In genomic region chr3:53255360-53255774, GRCh38 we compare ENCODE assay signal across 8 cellular contexts. TPM values are rescaled to one million over a fixed set of nuclear protein-coding genes. Genes with fewer than 3 reads are reported as not detected.
DNase-seq lines count a peak whose midpoint lies in the region; ATAC-seq and TF ChIP-seq lines count a peak whose summit lies in the region.

No MANE protein-coding gene starts in this region.

- H3K9ac ChIP-seq in smooth muscle cell (ENCODE audit: low read depth), result peak overlapping the region; percentile 71

- CTCF ChIA-PET in Panc1 (lab: Charles Lee), result no interaction called here

- peak overlapping the region; percentile 100 for H3K4me2 ChIP-seq in smooth muscle cell

- POLR2A ChIA-PET in Panc1 (lab: Charles Lee), result interaction anchor here (0.6 kb wide), 1 partner anchor 9 kb away, joined by 8 read pairs; no protein-coding TSS in a partner anchor

- peaks cover 9% of the 10 kb centered on the region for H3F3A ChIP-seq in smooth muscle cell (ENCODE audit: low read depth)

- peak overlapping the region; percentile 49 for H2AFZ ChIP-seq in smooth muscle cell (ENCODE audit: low read depth)

- H3K27ac ChIP-seq in Panc1 (ENCODE audit: low read length) (peak overlapping the region; percentile 87), adrenal gland (peak overlapping the region; percentile 60 to 96 (median 81)), smooth muscle cell (ENCODE audit: low read depth) (peak overlapping the region; percentile 60)

- H4K20me1 ChIP-seq in smooth muscle cell (ENCODE audit: low read depth), result peaks cover 51% of the 10 kb centered on the region

- TF ChIP-seq CTCF in Panc1 (IDR thresholded peaks at IDR 0.05) (no peak), adrenal gland (IDR thresholded peaks at IDR 0.05) (no peak), smooth muscle cell (IDR thresholded peaks at IDR 0.05; ENCODE audit: borderline replicate concordance, insufficient read depth, poor library complexity, severe bottlenecking) (no peak)

- peaks cover 22% of the 10 kb centered on the region for H3K4me1 ChIP-seq in Panc1 (ENCODE audit: control insufficient read depth, insufficient read depth, low read length)
- peaks cover 33 to 43% of the 10 kb centered on the region in 2 donors for H3K4me1 ChIP-seq in adrenal gland (replicated peaks in 1 of 2)
- H3K4me1 ChIP-seq in smooth muscle cell (ENCODE audit: low read depth), result peaks cover 31% of the 10 kb centered on the region

- H3K79me2 ChIP-seq in smooth muscle cell (ENCODE audit: low read depth), result peaks cover 51% of the 10 kb centered on the region

- no peak for TF ChIP-seq POLR2A in adrenal gland (IDR thresholded peaks at IDR 0.05)

- ATAC-seq in HG02678 (IDR thresholded peaks at IDR 0.05; ENCODE audit: unreplicated experiment), result peak; percentile 41
- peak; percentile 49 for ATAC-seq in Panc1

- peaks cover 3% of the 10 kb centered on the region; the same call in 1 of the 2 replicates for H3K36me3 ChIP-seq in Panc1 (ENCODE audit: control insufficient read depth, insufficient read depth, low read length)
- H3K36me3 ChIP-seq in adrenal gland (replicated peaks in 1 of 2), result no peaks in the 10 kb centered on the region
- H3K36me3 ChIP-seq in smooth muscle cell (ENCODE audit: low read depth), result no peaks in the 10 kb centered on the region

- intact Hi-C loops in Panc1 (cut with micrococcal nuclease; ENCODE audit: unreplicated experiment), result no loop called here
- intact Hi-C loops in adrenal gland (cut with DNase I), result no loop called here

- DNase-seq in DMS 273 (lab: John Stamatoyannopoulos, UW; ENCODE audit: unreplicated experiment) (peak; percentile 61), DMS 273 treated with DMSO at 0.1 percent for 48 hours (lab: John Stamatoyannopoulos, UW) (no peak), Panc1 (ENCODE audit: low read depth, low spot score) (no peak), adrenal gland (peak in 2 of 7 donors; percentile 33 to 44), smooth muscle cell (lab: John Stamatoyannopoulos, UW; ENCODE audit: unreplicated experiment) (no peak), NCI-H446 treated with DMSO at 0.1 percent for 48 hours (lab: John Stamatoyannopoulos, UW) (no peak)

- H3K27me3 ChIP-seq in Panc1 (ENCODE audit: control insufficient read depth, insufficient read depth, low read length) (no peaks in the 10 kb centered on the region), adrenal gland (no peaks in the 10 kb centered on the region), smooth muscle cell (ENCODE audit: low read depth) (no peaks in the 10 kb centered on the region)

- 0 to 1% (median 0%) methylated on average over 2 to 49 of the region's 49 CpGs; no CpG with 5 or more reads in 1 of the 4 donors for WGBS in adrenal gland, 4 donors
- 1% methylated on average over 49 of the region's 49 CpGs for WGBS in smooth muscle cell (ENCODE audit: low lambda C conversion rate)

- BruUV-seq in Panc1 (replicated peaks; lab: Mats Ljungman, UMichigan), result no TSS peak

- peak overlapping the region; percentile 84 to 89 for H3K4me3 ChIP-seq in Panc1 (ENCODE audit: low read depth in 2 of 2, low read length in 2 of 2)
- H3K4me3 ChIP-seq in adrenal gland, result peak overlapping the region; percentile 19 to 100 (median 84)
- peak overlapping the region; percentile 94 for H3K4me3 ChIP-seq in iPS-11a (ENCODE audit: low read depth, low read length)
- H3K4me3 ChIP-seq in smooth muscle cell, result peak overlapping the region; percentile 98

- no peaks in the 10 kb centered on the region for H3K9me3 ChIP-seq in Panc1 (ENCODE audit: control insufficient read depth, insufficient read depth, low read depth, low read length)
- H3K9me3 ChIP-seq in adrenal gland (replicated peaks in 1 of 3), result no peaks in the 10 kb centered on the region
- no peaks in the 10 kb centered on the region for H3K9me3 ChIP-seq in smooth muscle cell (replicated peaks; ENCODE audit: low read depth)

- in situ Hi-C loops in Panc1 (cut with HindIII; ENCODE audit: low pct_unique_long_range_greater_than_20kb, low sequenced_read_pairs), result no loop called here

RNA-seq across cellular contexts. Expression of gene TKT, which starts 0.5 kb away (rescaled TPM):
- total RNA-seq in Panc1 (2021; ENCODE audit: unreplicated experiment) (338 TPM), adrenal gland (100 to 1,000 TPM; 256 to 516 (median 357) TPM), smooth muscle cell (106 and 138 TPM in 2 replicates)
- polyA plus RNA-seq in Panc1 (2012; ENCODE audit: insufficient read length), result 307 TPM
- polyA plus RNA-seq in adrenal gland (100 to 1,000 TPM; 131 to 253 (median 150) TPM), smooth muscle cell (124 and 144 TPM in 2 replicates)
